1 cellular context compared by ENCODE assay signal in genomic region chr1:76901158-76901767, GRCh38.
TF ChIP-seq lines count a peak whose summit lies in the region.

No MANE protein-coding gene starts in this region.

TF ChIP-seq in HepG2, 621 proteins besides CTCF, POLR2A, EP300 and RAD21 (continued from another document):
- TF ChIP-seq ZNF574 (CRISPR knock-in tag; IDR thresholded peaks at IDR 0.05) (peak; percentile 87), ZC3H4 (CRISPR knock-in tag; IDR thresholded peaks at IDR 0.05; ENCODE audit: borderline replicate concordance) (no peak), ZMYM4 (CRISPR knock-in tag; IDR thresholded peaks at IDR 0.05) (0 out of 2 replicates have a peak, but pooled peaks have one; percentile 37)
TF ChIP-seq in HepG2: peak in this region for 4.
